28 cellular contexts compared by ENCODE assay signal in genomic region chr18:66966171-66966570, GRCh38.
"Had no signal": no experiment of that assay in that cellular context is flagged by ENCODE, and none has a peak within 500 bp of the region (broad histone marks: within the 10 kb centered on the region; RNA-seq: fewer than 3 reads in every experiment).

No MANE protein-coding gene starts in this region.

- H3K4me3 ChIP-seq: ascending aorta, breast epithelium, cardiac muscle cell, colonic mucosa, esophagus squamous epithelium, gastroesophageal sphincter had no signal

- H3K27ac ChIP-seq: ascending aorta, breast epithelium, cardiac muscle cell, colonic mucosa, epithelial cell of prostate, esophagus squamous epithelium, gastroesophageal sphincter had no signal

- H3K4me1 ChIP-seq: ascending aorta, breast epithelium, colonic mucosa, esophagus squamous epithelium, gastroesophageal sphincter had no signal

- DNase-seq: activated CD4-positive, alpha-beta memory T cell treated with anti-CD3 and anti-CD28 coated beads for 36 hours; activated CD4-positive, alpha-beta T cell treated with anti-CD3 and anti-CD28 coated beads for 36 hours; activated CD4-positive, alpha-beta T cell treated with anti-CD3 and anti-CD28 coated beads, Interleukin-2, amount 10 ng/mL, durations not matched to agents 24 days and 14 days; activated CD4-positive, CD25-positive, alpha-beta regulatory T cell; activated CD4-positive, CD25-positive, alpha-beta regulatory T cell treated with anti-CD3 and anti-CD28 coated beads, Interleukin-2, amount 50 U/mL, for 72 hours; activated CD8-positive, alpha-beta memory T cell treated with anti-CD3 and anti-CD28 coated beads, Interleukin-2, amount 10 ng/mL, durations not matched to agents 7 days and 5 days; activated CD8-positive, alpha-beta memory T cell treated with anti-CD3 and anti-CD28 coated beads, Interleukin-2, amount 50 U/mL, for 4 hours; activated CD8-positive, alpha-beta T cell treated with anti-CD3 and anti-CD28 coated beads, Interleukin-2, amount 10 ng/mL, durations not matched to agents 7 days and 5 days; activated effector memory CD4-positive, alpha-beta T cell treated with anti-CD3 and anti-CD28 coated beads, Interleukin-2, amount 50 U/mL, for 16 hours; activated naive CD4-positive, alpha-beta T cell; activated naive CD4-positive, alpha-beta T cell treated with anti-CD3 and anti-CD28 coated beads, Interleukin-2, amount 10 ng/mL, durations not matched to agents 7 days and 5 days; activated naive CD8-positive, alpha-beta T cell treated with anti-CD3 and anti-CD28 coated beads, Interleukin-2, amount 10 ng/mL, durations not matched to agents 7 days and 5 days; activated T-cell treated with anti-CD3 and anti-CD28 coated beads, Interleukin-2, amount 50 U/mL, for 1 hour; activated T-cell treated with anti-CD3 and anti-CD28 coated beads, Interleukin-2, amount 50 U/mL, for 48 hours; central memory CD4-positive, alpha-beta T cell; cerebellar nuclear complex; colonic mucosa; effector CD8-positive, alpha-beta T cell; esophagus squamous epithelium; foreskin melanocyte; head of caudate nucleus; T1000 had no signal

- H3K36me3 ChIP-seq: ascending aorta, breast epithelium, cardiac muscle cell, colonic mucosa, esophagus squamous epithelium, gastroesophageal sphincter had no signal

- H3K9me3 ChIP-seq: ascending aorta, breast epithelium, colonic mucosa, esophagus squamous epithelium, gastroesophageal sphincter had no signal

- ATAC-seq: activated CD4-positive, alpha-beta T cell treated with anti-CD3 and anti-CD28 coated beads for 36 hours; activated CD8-positive, alpha-beta memory T cell treated with anti-CD3 and anti-CD28 coated beads, Interleukin-2, amount 10 ng/mL, durations not matched to agents 7 days and 5 days; activated CD8-positive, alpha-beta T cell treated with anti-CD3 and anti-CD28 coated beads, Interleukin-2, amount 10 ng/mL, durations not matched to agents 7 days and 5 days; activated naive CD4-positive, alpha-beta T cell treated with anti-CD3 and anti-CD28 coated beads, Interleukin-2, amount 50 U/mL, for 72 hours; gastroesophageal sphincter had no signal

- H3K27me3 ChIP-seq: ascending aorta, breast epithelium, cardiac muscle cell, colonic mucosa, esophagus squamous epithelium, gastroesophageal sphincter had no signal
